18 cellular contexts compared by ENCODE assay signal in genomic region chr10:110421512-110422138, GRCh38.
A peak's percentile ranks its signal among the peaks of the same experiment; 100 is the strongest.
DNase-seq lines count a peak whose midpoint lies in the region; ATAC-seq and TF ChIP-seq lines count a peak whose summit lies in the region.
"Had no signal": no experiment of that assay in that cellular context is flagged by ENCODE, and none has a peak within 500 bp of the region (broad histone marks: within the 10 kb centered on the region; RNA-seq: fewer than 3 reads in every experiment).

No MANE protein-coding gene starts in this region.

- TF ChIP-seq CTCF in activated B cell treated with CpG ODN at 0.5 μM for 24 hours (IDR thresholded peaks at IDR 0.05), result no peak
- no peak for TF ChIP-seq CTCF in type B pancreatic cell (conservative IDR thresholded peaks at IDR 0.05)

- H3K27ac Mint-ChIP-seq in activated T-cell treated with anti-CD3 and anti-CD28 coated beads, Interleukin-2, amount 50 U/mL, for 72 hours, result peak overlapping the region; percentile 22
- H3K27ac Mint-ChIP-seq in activated B cell treated with CpG ODN at 0.5 μM for 24 hours, result peak overlapping the region; percentile 15
- peak overlapping the region; percentile 96 for H3K27ac Mint-ChIP-seq in stimulated activated effector memory CD8-positive, alpha-beta T cell treated with anti-CD3 and anti-CD28 coated beads, Interleukin-12 subunit alpha, Interleukin-12 subunit beta, amount 100 ng/mL, for 72 hours
- no peak overlapping the region for H3K27ac Mint-ChIP-seq in type B pancreatic cell

- intact Hi-C loops in activated B cell treated with CpG ODN at 0.5 μM for 24 hours (cut with micrococcal nuclease), result no loop called here

- H3K27ac ChIP-seq in Karpas-422 (ENCODE audit: low read length), result peak overlapping the region; percentile 55
- H3K27ac ChIP-seq: ovary had no signal

- H3K36me3 ChIP-seq in Karpas-422 (ENCODE audit: insufficient read depth, low read length), result no peaks in the 10 kb centered on the region
- H3K36me3 ChIP-seq: ovary had no signal

- H3K4me1 ChIP-seq in Karpas-422 (ENCODE audit: low read length), result peaks cover 63% of the 10 kb centered on the region

- no peaks in the 10 kb centered on the region for H3K79me2 ChIP-seq in Karpas-422 (ENCODE audit: low read length)

- peak overlapping the region; percentile 14 for H3K4me2 ChIP-seq in Karpas-422 (ENCODE audit: low read depth, low read length, poor library complexity, severe bottlenecking)

- H3K27me3 ChIP-seq in Karpas-422 (ENCODE audit: low read length), result no peaks in the 10 kb centered on the region
- H3K27me3 ChIP-seq: ovary had no signal

- POLR2A ChIA-PET in activated B cell treated with CpG ODN at 0.5 μM for 24 hours (lab: Charles Lee), result interaction anchor here (0.5 to 4.7 kb wide), 3 partner anchors 7 to 66 kb away, joined by 3 to 23 read pairs (median 17); no protein-coding TSS in a partner anchor

- H3K36me3 Mint-ChIP-seq in activated T-cell treated with anti-CD3 and anti-CD28 coated beads, Interleukin-2, amount 50 U/mL, for 72 hours (ENCODE audit: insufficient read depth in 2 of 2), result peaks cover 5% of the 10 kb centered on the region in 2 donors
- no peaks in the 10 kb centered on the region for H3K36me3 Mint-ChIP-seq in activated B cell treated with CpG ODN at 0.5 μM for 24 hours (ENCODE audit: low read depth)
- H3K36me3 Mint-ChIP-seq in stimulated activated effector memory CD8-positive, alpha-beta T cell treated with anti-CD3 and anti-CD28 coated beads, Interleukin-12 subunit alpha, Interleukin-12 subunit beta, amount 100 ng/mL, for 72 hours, result peaks cover 18% of the 10 kb centered on the region
- H3K36me3 Mint-ChIP-seq in type B pancreatic cell, result no peaks in the 10 kb centered on the region

- H3K9me3 Mint-ChIP-seq in activated T-cell treated with anti-CD3 and anti-CD28 coated beads, Interleukin-2, amount 50 U/mL, for 72 hours, result peaks cover 0 to 2% of the 10 kb centered on the region in 2 donors
- H3K9me3 Mint-ChIP-seq in activated B cell treated with CpG ODN at 0.5 μM for 24 hours (no peaks in the 10 kb centered on the region), type B pancreatic cell (no peaks in the 10 kb centered on the region)
- H3K9me3 Mint-ChIP-seq in stimulated activated effector memory CD8-positive, alpha-beta T cell treated with anti-CD3 and anti-CD28 coated beads, Interleukin-12 subunit alpha, Interleukin-12 subunit beta, amount 100 ng/mL, for 72 hours, result no peaks in the 10 kb centered on the region
- H3K9me3 Mint-ChIP-seq: activated T-cell treated with anti-CD3 and anti-CD28 coated beads, Interleukin-2, amount 50 U/mL, for 4 hours had no signal

- H4K20me1 ChIP-seq in Karpas-422 (ENCODE audit: insufficient read depth, low read depth, low read length), result no peaks in the 10 kb centered on the region

- H3K4me3 Mint-ChIP-seq in activated T-cell treated with anti-CD3 and anti-CD28 coated beads, Interleukin-2, amount 50 U/mL, for 72 hours, result peak overlapping the region in 1 of 2 donors; percentile 23
- H3K4me3 Mint-ChIP-seq in activated B cell treated with CpG ODN at 0.5 μM for 24 hours, result no peak overlapping the region
- peak overlapping the region; percentile 18 for H3K4me3 Mint-ChIP-seq in stimulated activated effector memory CD8-positive, alpha-beta T cell treated with anti-CD3 and anti-CD28 coated beads, Interleukin-12 subunit alpha, Interleukin-12 subunit beta, amount 100 ng/mL, for 72 hours
- H3K4me3 Mint-ChIP-seq in type B pancreatic cell, result no peak overlapping the region

- no peaks in the 10 kb centered on the region for H3K9me2 ChIP-seq in Karpas-422 (replicated peaks; ENCODE audit: insufficient read depth, low read length)

- 0 out of 2 replicates have a peak overlapping the region, but pooled peaks have one; percentile 7 for H2AFZ ChIP-seq in Karpas-422 (ENCODE audit: low read length)

- CTCF ChIA-PET in activated B cell treated with CpG ODN at 0.5 μM for 24 hours (lab: Charles Lee), result interaction anchor here (1.1 kb wide), 1 partner anchor 67 kb away, joined by 5 read pairs; no protein-coding TSS in a partner anchor

- no peak overlapping the region for H3K4me3 ChIP-seq in Karpas-422 (ENCODE audit: low read length)
- H3K4me3 ChIP-seq: ovary had no signal

- H3K4me1 Mint-ChIP-seq in activated T-cell treated with anti-CD3 and anti-CD28 coated beads, Interleukin-2, amount 50 U/mL, for 72 hours (ENCODE audit: low read depth), result peaks cover 88% of the 10 kb centered on the region
- H3K4me1 Mint-ChIP-seq in activated B cell treated with CpG ODN at 0.5 μM for 24 hours, result peaks cover 51% of the 10 kb centered on the region
- H3K4me1 Mint-ChIP-seq in stimulated activated effector memory CD8-positive, alpha-beta T cell treated with anti-CD3 and anti-CD28 coated beads, Interleukin-12 subunit alpha, Interleukin-12 subunit beta, amount 100 ng/mL, for 72 hours, result peaks cover 86% of the 10 kb centered on the region
- peaks cover 13% of the 10 kb centered on the region for H3K4me1 Mint-ChIP-seq in type B pancreatic cell (ENCODE audit: unreplicated experiment)

- no peak for ATAC-seq in activated T-cell treated with anti-CD3 and anti-CD28 coated beads, Interleukin-2, amount 50 U/mL, for 72 hours (replicated peaks in 1 of 2)
- ATAC-seq in activated B cell treated with CpG ODN at 0.5 μM for 24 hours (ENCODE audit: low read depth) (no peak), HG02973 (IDR thresholded peaks at IDR 0.05; ENCODE audit: unreplicated experiment) (no peak), GM18867 (IDR thresholded peaks at IDR 0.05; ENCODE audit: unreplicated experiment) (no peak)
- no peak for ATAC-seq in stimulated activated effector memory CD8-positive, alpha-beta T cell treated with anti-CD3 and anti-CD28 coated beads, Interleukin-12 subunit alpha, Interleukin-12 subunit beta, amount 100 ng/mL, for 72 hours
- ATAC-seq: activated T-cell treated with anti-CD3 and anti-CD28 coated beads, Interleukin-2, amount 50 U/mL, for 4 hours; Panc1 had no signal

- DNase-seq in activated T-cell treated with anti-CD3 and anti-CD28 coated beads, Interleukin-2, amount 50 U/mL, for 72 hours, result no peak
- no peak for DNase-seq in activated T-cell treated with anti-CD3 and anti-CD28 coated beads, Interleukin-2, amount 50 U/mL, for 48 hours
- DNase-seq in Karpas-422 (peak; percentile 54), activated B cell treated with CpG ODN at 0.5 μM for 24 hours (no peak), type B pancreatic cell (ENCODE audit: extremely low spot score, unreplicated experiment) (no peak)
- no peak for DNase-seq in stimulated activated effector memory CD8-positive, alpha-beta T cell treated with anti-CD3 and anti-CD28 coated beads, Interleukin-12 subunit alpha, Interleukin-12 subunit beta, amount 100 ng/mL, for 72 hours (ENCODE audit: low spot score in 2 of 2)
- DNase-seq: activated CD4-positive, CD25-positive, alpha-beta regulatory T cell treated with anti-CD3 and anti-CD28 coated beads, Interleukin-2, amount 50 U/mL, for 72 hours; activated T-cell treated with anti-CD3 and anti-CD28 coated beads, Interleukin-2, amount 50 U/mL, for 4 hours; amygdala; cerebellar nuclear complex; foreskin fibroblast; NCI-H1694; NCI-H345; ovary; stimulated activated CD4-positive, alpha-beta T cell treated with anti-CD3 and anti-CD28 coated beads, Interleukin-4, amount 100 ng/mL, for 4 hours had no signal

- H3K9ac ChIP-seq in Karpas-422 (ENCODE audit: low read length), result peak overlapping the region; percentile 34

- no peaks in the 10 kb centered on the region for H3K9me3 ChIP-seq in Karpas-422 (ENCODE audit: low read length)
- H3K9me3 ChIP-seq: ovary had no signal

- H3K27me3 Mint-ChIP-seq in activated T-cell treated with anti-CD3 and anti-CD28 coated beads, Interleukin-2, amount 50 U/mL, for 72 hours (ENCODE audit: low read depth), result no peaks in the 10 kb centered on the region
- H3K27me3 Mint-ChIP-seq in activated B cell treated with CpG ODN at 0.5 μM for 24 hours (peaks cover 11% of the 10 kb centered on the region), type B pancreatic cell (no peaks in the 10 kb centered on the region)
